Comparison of ENCODE assay signal across 10 cellular contexts in the genomic region with DNA sequence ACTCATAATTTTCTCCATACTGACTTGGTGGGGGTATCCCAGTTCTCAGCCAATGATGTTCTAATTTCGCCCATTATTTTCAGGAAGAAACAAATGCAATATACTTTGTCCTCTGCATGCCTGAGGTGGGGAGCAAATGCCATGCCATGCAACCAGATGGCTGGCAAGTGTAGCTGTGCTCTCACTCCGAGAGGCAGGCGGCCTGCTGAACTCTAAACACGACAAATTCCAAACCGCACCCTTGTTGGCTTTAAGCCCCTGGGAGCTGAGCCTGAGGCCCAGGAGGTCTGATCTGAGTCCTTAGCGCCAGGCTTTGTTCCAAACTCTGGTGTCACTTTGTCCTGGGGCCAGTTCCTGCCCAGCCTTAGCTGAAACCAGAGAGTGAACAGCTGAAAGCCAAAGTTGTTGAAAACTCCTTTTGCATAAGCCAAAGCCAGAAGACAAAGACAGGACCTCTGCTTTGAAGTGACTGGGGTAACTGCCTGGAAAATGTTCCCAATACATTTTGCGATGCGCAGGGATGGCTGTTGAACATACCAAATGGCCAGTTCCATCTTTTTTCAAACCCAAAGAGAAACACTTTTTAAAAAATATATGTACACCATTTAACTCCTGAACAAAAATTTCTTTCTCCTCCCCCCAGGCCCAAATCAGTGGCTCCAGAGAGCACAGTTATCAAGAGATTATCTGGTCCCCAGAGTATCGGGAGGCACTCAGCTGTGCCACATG. TPM values are rescaled to one million over a fixed set of nuclear protein-coding genes. Genes with fewer than 3 reads are reported as not detected.
DNase-seq lines count a peak whose midpoint lies in the region; ATAC-seq and TF ChIP-seq lines count a peak whose summit lies in the region.
"Had no signal": no experiment of that assay in that cellular context is flagged by ENCODE, and none has a peak within 500 bp of the region (broad histone marks: within the 10 kb centered on the region; RNA-seq: fewer than 3 reads in every experiment).

No MANE protein-coding gene starts in this region.

- no peaks in the 10 kb centered on the region for H3K4me1 Mint-ChIP-seq in WTC11
- peaks cover 19 to 22% of the 10 kb centered on the region in 2 donors for H3K4me1 Mint-ChIP-seq in effector memory CD8-positive, alpha-beta T cell (ENCODE audit: low read depth in 2 of 2)

- 0 out of 2 replicates have a peak overlapping the region, but pooled peaks have one; percentile 54 for H3K27ac Mint-ChIP-seq in WTC11
- no peak overlapping the region for H3K27ac Mint-ChIP-seq in effector memory CD8-positive, alpha-beta T cell
- H3K27ac Mint-ChIP-seq: dendritic cell treated with granulocyte-macrophage colony-stimulating factor and Interleukin-4, amounts not matched to agents 40 ng/mL and 50 ng/mL, for 4 days had no signal

- peak overlapping the region; percentile 84 to 93 (median 90) for H3K27ac ChIP-seq in gastrocnemius medialis

- DNase-seq in GM04504 (ENCODE audit: low read depth) (peak; percentile 58), WTC11 (ENCODE audit: low spot score) (no peak), left cardiac atrium (peak; percentile 75), gastrocnemius medialis (peak; percentile 93 to 98), NCI-H748 treated with DMSO at 0.1 percent for 48 hours (lab: John Stamatoyannopoulos, UW) (no peak), MV-4-11 (lab: John Stamatoyannopoulos, UW) (no peak)
- no peak for DNase-seq in effector memory CD8-positive, alpha-beta T cell
- DNase-seq: NCI-H526 treated with DMSO at 0.1 percent for 48 hours had no signal

- H3K4me3 Mint-ChIP-seq in WTC11 = no peak overlapping the region
- no peak overlapping the region for H3K4me3 Mint-ChIP-seq in effector memory CD8-positive, alpha-beta T cell
- H3K4me3 Mint-ChIP-seq: dendritic cell treated with granulocyte-macrophage colony-stimulating factor and Interleukin-4, amounts not matched to agents 40 ng/mL and 50 ng/mL, for 4 days had no signal

- ATAC-seq in WTC11 (no peak), left cardiac atrium (peak; percentile 66 to 75), gastrocnemius medialis (peak; percentile 88 to 90)
- no peak for ATAC-seq in effector memory CD8-positive, alpha-beta T cell (replicated peaks)
- ATAC-seq in activated CD4-positive, CD25-positive, alpha-beta regulatory T cell treated with anti-CD3 and anti-CD28 coated beads, Interleukin-2, amount 50 U/mL, for 24 hours = no peak

- H3K27me3 Mint-ChIP-seq in WTC11 (ENCODE audit: low read depth) = no peaks in the 10 kb centered on the region
- H3K27me3 Mint-ChIP-seq in effector memory CD8-positive, alpha-beta T cell = no peaks in the 10 kb centered on the region
- H3K27me3 Mint-ChIP-seq: dendritic cell treated with granulocyte-macrophage colony-stimulating factor and Interleukin-4, amounts not matched to agents 40 ng/mL and 50 ng/mL, for 4 days had no signal

- peak in 1 of 2 donors; percentile 31 for TF ChIP-seq POLR2A in gastrocnemius medialis (IDR thresholded peaks at IDR 0.05)

- H3K27me3 ChIP-seq in gastrocnemius medialis = no peaks in the 10 kb centered on the region

- CTCF ChIA-PET in WTC11 (lab: Charles Lee) = interaction anchor here (1.0 kb wide), 2 partner anchors 18 to 43 kb away, joined by 3 to 4 read pairs; no protein-coding TSS in a partner anchor

- no peak overlapping the region for H3K4me3 ChIP-seq in gastrocnemius medialis

- in situ Hi-C loops in gastrocnemius medialis (cut with MboI; ENCODE audit: low sequenced_read_pairs in 4 of 4) = loop anchor here in 3 of 4 donors (25.0 kb wide), 3 partner anchors 200 to 800 kb away; a partner anchor contains a TSS

- H3K4me1 ChIP-seq in gastrocnemius medialis = peaks cover 81 to 82% of the 10 kb centered on the region in 2 donors

- H3K36me3 ChIP-seq in gastrocnemius medialis = peaks cover 0 to 3% of the 10 kb centered on the region in 2 donors

- H3K9me3 Mint-ChIP-seq in WTC11 = no peaks in the 10 kb centered on the region
- no peaks in the 10 kb centered on the region for H3K9me3 Mint-ChIP-seq in effector memory CD8-positive, alpha-beta T cell
- H3K9me3 Mint-ChIP-seq: dendritic cell treated with granulocyte-macrophage colony-stimulating factor and Interleukin-4, amounts not matched to agents 40 ng/mL and 50 ng/mL, for 4 days had no signal

- intact Hi-C loops in left cardiac atrium (cut with DNase I) (no loop called here), gastrocnemius medialis (cut with DNase I; ENCODE audit: low total_unique reads) (loop anchor here (5.0 kb wide), 2 partner anchors 175 to 460 kb away; a partner anchor contains a TSS)

- H3K9me3 ChIP-seq in gastrocnemius medialis = no peaks in the 10 kb centered on the region

- POLR2A ChIA-PET in WTC11 (lab: Charles Lee) = no interaction called here

- no peak for TF ChIP-seq CTCF in WTC11 (IDR thresholded peaks at IDR 0.05)
- TF ChIP-seq CTCF in gastrocnemius medialis (IDR thresholded peaks at IDR 0.05 in 4 of 5, conservative IDR thresholded peaks at IDR 0.05 in 1 of 5) = no peak

- H3K36me3 Mint-ChIP-seq in WTC11 = peaks cover 35% of the 10 kb centered on the region
- peaks cover 20% of the 10 kb centered on the region for H3K36me3 Mint-ChIP-seq in effector memory CD8-positive, alpha-beta T cell (ENCODE audit: insufficient read depth)

TF ChIP-seq in WTC11, 78 proteins besides CTCF, POLR2A, EP300 and RAD21:
- no peak for TF ChIP-seq EMX1 (CRISPR knock-in tag; IDR thresholded peaks at IDR 0.05)
- no peak for TF ChIP-seq NFATC4 (CRISPR knock-in tag; IDR thresholded peaks at IDR 0.05)
- TF ChIP-seq GABPB1 (CRISPR knock-in tag; IDR thresholded peaks at IDR 0.05) = no peak
- TF ChIP-seq, protein P1, sequence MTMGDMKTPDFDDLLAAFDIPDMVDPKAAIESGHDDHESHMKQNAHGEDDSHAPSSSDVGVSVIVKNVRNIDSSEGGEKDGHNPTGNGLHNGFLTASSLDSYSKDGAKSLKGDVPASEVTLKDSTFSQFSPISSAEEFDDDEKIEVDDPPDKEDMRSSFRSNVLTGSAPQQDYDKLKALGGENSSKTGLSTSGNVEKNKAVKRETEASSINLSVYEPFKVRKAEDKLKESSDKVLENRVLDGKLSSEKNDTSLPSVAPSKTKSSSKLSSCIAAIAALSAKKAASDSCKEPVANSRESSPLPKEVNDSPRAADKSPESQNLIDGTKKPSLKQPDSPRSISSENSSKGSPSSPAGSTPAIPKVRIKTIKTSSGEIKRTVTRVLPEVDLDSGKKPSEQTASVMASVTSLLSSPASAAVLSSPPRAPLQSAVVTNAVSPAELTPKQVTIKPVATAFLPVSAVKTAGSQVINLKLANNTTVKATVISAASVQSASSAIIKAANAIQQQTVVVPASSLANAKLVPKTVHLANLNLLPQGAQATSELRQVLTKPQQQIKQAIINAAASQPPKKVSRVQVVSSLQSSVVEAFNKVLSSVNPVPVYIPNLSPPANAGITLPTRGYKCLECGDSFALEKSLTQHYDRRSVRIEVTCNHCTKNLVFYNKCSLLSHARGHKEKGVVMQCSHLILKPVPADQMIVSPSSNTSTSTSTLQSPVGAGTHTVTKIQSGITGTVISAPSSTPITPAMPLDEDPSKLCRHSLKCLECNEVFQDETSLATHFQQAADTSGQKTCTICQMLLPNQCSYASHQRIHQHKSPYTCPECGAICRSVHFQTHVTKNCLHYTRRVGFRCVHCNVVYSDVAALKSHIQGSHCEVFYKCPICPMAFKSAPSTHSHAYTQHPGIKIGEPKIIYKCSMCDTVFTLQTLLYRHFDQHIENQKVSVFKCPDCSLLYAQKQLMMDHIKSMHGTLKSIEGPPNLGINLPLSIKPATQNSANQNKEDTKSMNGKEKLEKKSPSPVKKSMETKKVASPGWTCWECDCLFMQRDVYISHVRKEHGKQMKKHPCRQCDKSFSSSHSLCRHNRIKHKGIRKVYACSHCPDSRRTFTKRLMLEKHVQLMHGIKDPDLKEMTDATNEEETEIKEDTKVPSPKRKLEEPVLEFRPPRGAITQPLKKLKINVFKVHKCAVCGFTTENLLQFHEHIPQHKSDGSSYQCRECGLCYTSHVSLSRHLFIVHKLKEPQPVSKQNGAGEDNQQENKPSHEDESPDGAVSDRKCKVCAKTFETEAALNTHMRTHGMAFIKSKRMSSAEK (CRISPR knock-in tag; IDR thresholded peaks at IDR 0.05; ENCODE audit: borderline replicate concordance) = no peak
TF ChIP-seq in WTC11: peak in this region for 0.

RNA-seq across cellular contexts. Expression of a gene that starts 46.2 kb away (rescaled TPM):
- total RNA-seq in WTC11 (2021) (42.8 to 43.5 TPM (median 43.4 TPM) in 3 replicates), left cardiac atrium (10 to 100 TPM; 11.6 to 11.9 TPM), gastrocnemius medialis (10 to 100 TPM; 14.8 to 25.4 (median 20.3) TPM)

RNA-seq across cellular contexts. Expression of a gene that starts 46.5 kb away (rescaled TPM):
- total RNA-seq in WTC11 (2021) (21.4 to 25.5 TPM (median 21.5 TPM) in 3 replicates), left cardiac atrium (10 to 100 TPM; 78.6 to 86.4 TPM), gastrocnemius medialis (10 to 100 TPM; 25.2 to 61.0 (median 40.6) TPM)

Comparison
In these comparisons a context has a peak if more than half of its experiments do, and no peak if none do; other contexts are left out.
1. DNase-seq: peak in GM04504 (single experiment), left cardiac atrium (single experiment) and gastrocnemius medialis (2 of 2); none in WTC11 (single experiment), effector memory CD8-positive, alpha-beta T cell (0 of 3), NCI-H748 treated with DMSO at 0.1 percent for 48 hours (single experiment) and MV-4-11 (single experiment).
2. ATAC-seq: peak in left cardiac atrium (2 of 2) and gastrocnemius medialis (2 of 2); none in WTC11 (single experiment), effector memory CD8-positive, alpha-beta T cell (single experiment) and activated CD4-positive, CD25-positive, alpha-beta regulatory T cell treated with anti-CD3 and anti-CD28 coated beads, Interleukin-2, amount 50 U/mL, for 24 hours (0 of 2).